Comparison of ENCODE assay signal across 8 cellular contexts in genomic region chr7:5424689-5425506, GRCh38. TPM values are rescaled to one million over a fixed set of nuclear protein-coding genes. Genes with fewer than 3 reads are reported as not detected.
DNase-seq lines count a peak whose midpoint lies in the region; ATAC-seq, FAIRE-seq and TF ChIP-seq lines count a peak whose summit lies in the region.

No MANE protein-coding gene starts in this region.

- H3K27ac ChIP-seq in MM.1S (ENCODE audit: low read length) (peak overlapping the region; percentile 71; the same call in 1 of the 2 replicates), pancreas (peak overlapping the region; percentile 89 to 100 (median 98))

- H3K9me3 Mint-ChIP-seq in activated T-helper 17 cell treated with anti-CD3 and anti-CD28 coated beads, Interleukin-2, amount 50 U/mL, for 72 hours = no peaks in the 10 kb centered on the region

- TF ChIP-seq POLR2A in GM12891 (IDR thresholded peaks at IDR 0.05; ENCODE audit: low read depth, low read length) = no peak

- H3K4me2 ChIP-seq in MM.1S (ENCODE audit: low read depth, low read length) = peak overlapping the region; percentile 98

- peaks cover 11% of the 10 kb centered on the region for H3K36me3 Mint-ChIP-seq in activated T-helper 17 cell treated with anti-CD3 and anti-CD28 coated beads, Interleukin-2, amount 50 U/mL, for 72 hours (ENCODE audit: low read depth)

- intact Hi-C loops in Right ventricle myocardium superior (cut with DNase I) (no loop called here), pancreas (cut with DNase I) (no loop called here)

- ATAC-seq in activated T-helper 17 cell treated with anti-CD3 and anti-CD28 coated beads, Interleukin-2, amount 50 U/mL, for 72 hours (replicated peaks) = no peak
- ATAC-seq in Right ventricle myocardium superior (ENCODE audit: poor library complexity) (peak; percentile 7), pancreas (no peak)

- no peaks in the 10 kb centered on the region for H3K9me2 ChIP-seq in MM.1S (replicated peaks; ENCODE audit: insufficient read depth, low read length)

- H3K27ac Mint-ChIP-seq in activated T-helper 17 cell treated with anti-CD3 and anti-CD28 coated beads, Interleukin-2, amount 50 U/mL, for 72 hours = peak overlapping the region; percentile 48

- peaks cover 65% of the 10 kb centered on the region for H3K27me3 ChIP-seq in MM.1S (replicated peaks; ENCODE audit: insufficient read depth, low read length)
- H3K27me3 ChIP-seq in pancreas = no peaks in the 10 kb centered on the region

- peaks cover 6% of the 10 kb centered on the region for H3K4me1 Mint-ChIP-seq in activated T-helper 17 cell treated with anti-CD3 and anti-CD28 coated beads, Interleukin-2, amount 50 U/mL, for 72 hours

- H3K27me3 Mint-ChIP-seq in activated T-helper 17 cell treated with anti-CD3 and anti-CD28 coated beads, Interleukin-2, amount 50 U/mL, for 72 hours = peaks cover 37% of the 10 kb centered on the region

- H3K36me3 ChIP-seq in MM.1S (replicated peaks; ENCODE audit: insufficient read depth, low read length) = no peaks in the 10 kb centered on the region
- no peaks in the 10 kb centered on the region for H3K36me3 ChIP-seq in pancreas

- peaks cover 18% of the 10 kb centered on the region; the same call in 1 of the 2 replicates for H3F3A ChIP-seq in MM.1S (ENCODE audit: insufficient read depth, low read length)

- H3K79me2 ChIP-seq in MM.1S (ENCODE audit: low read length) = peaks cover 28% of the 10 kb centered on the region

- H3K4me3 ChIP-seq in MM.1S (ENCODE audit: low read length) (peak overlapping the region; percentile 78), pancreas (peak overlapping the region; percentile 69 to 94 (median 92))

- DNase-seq in DMS79 treated with DMSO at 0.1 percent for 48 hours (lab: John Stamatoyannopoulos, UW) (peak; percentile 64), DMS79 (lab: John Stamatoyannopoulos, UW) (no peak), MM.1S (peak; percentile 61), Right ventricle myocardium superior (peak; percentile 83), pancreas (peak; percentile 41 to 70 (median 52)), cerebellar nuclear complex (lab: John Stamatoyannopoulos, UW) (no peak), GM12891 (ENCODE audit: insufficient read length, low spot score) (no peak)

- H3K4me3 Mint-ChIP-seq in activated T-helper 17 cell treated with anti-CD3 and anti-CD28 coated beads, Interleukin-2, amount 50 U/mL, for 72 hours = peak overlapping the region; percentile 70

- TF ChIP-seq CTCF in MM.1S (IDR thresholded peaks at IDR 0.05; ENCODE audit: low read length) = no peak
- TF ChIP-seq CTCF in pancreas (IDR thresholded peaks at IDR 0.05) = no peak

- peak overlapping the region; percentile 78 for H3K9ac ChIP-seq in MM.1S (ENCODE audit: low read length)

- no peaks in the 10 kb centered on the region for H4K20me1 ChIP-seq in MM.1S (ENCODE audit: insufficient read depth, low read length)

- H3K4me1 ChIP-seq in MM.1S (ENCODE audit: low read length) = no peaks in the 10 kb centered on the region
- peaks cover 0 to 3% (median 3%) of the 10 kb centered on the region in 3 donors for H3K4me1 ChIP-seq in pancreas

- H3K9me3 ChIP-seq in MM.1S (replicated peaks; ENCODE audit: insufficient read depth, low read length) (no peaks in the 10 kb centered on the region), pancreas (no peaks in the 10 kb centered on the region)

- FAIRE-seq in pancreas (lab: Jason Lieb, UNC) (no peak), GM12891 (lab: Jason Lieb, UNC) (no peak)

- peak overlapping the region; percentile 80 for H2AFZ ChIP-seq in MM.1S (ENCODE audit: low read length)

- WGBS in pancreas, 2 donors = 1% methylated on average over 54 to 55 of the region's 55 CpGs

TF ChIP-seq in GM12891, 5 proteins besides CTCF, POLR2A, EP300 and RAD21:
- no peak for TF ChIP-seq POLR2AphosphoS5 (IDR thresholded peaks at IDR 0.05; ENCODE audit: low read depth, low read length)
- TF ChIP-seq TAF1 (IDR thresholded peaks at IDR 0.05; ENCODE audit: low read depth, low read length) = no peak
- no peak for TF ChIP-seq POU2F2 (IDR thresholded peaks at IDR 0.05; ENCODE audit: low read depth, low read length)
- no peak for TF ChIP-seq PAX5 (IDR thresholded peaks at IDR 0.05; ENCODE audit: insufficient read depth, low read length, severe bottlenecking)
- no peak for TF ChIP-seq SPI1 (IDR thresholded peaks at IDR 0.05; ENCODE audit: low read depth, low read length)

RNA-seq across cellular contexts. Expression of gene TNRC18, which starts 1.3 kb away (rescaled TPM):
- total RNA-seq in activated T-helper 17 cell treated with anti-CD3 and anti-CD28 coated beads, Interleukin-2, amount 50 U/mL, for 72 hours = 10 to 100 TPM; 46.3 to 49.2 TPM
- total RNA-seq in Right ventricle myocardium superior (29.5 TPM), pancreas (10 to 100 TPM; 32.3 to 47.0 (median 36.9) TPM)
- 10 to 100 TPM; 30.1 to 80.6 TPM for polyA plus RNA-seq in pancreas
- polyA plus RNA-seq in GM12891 (2012; ENCODE audit: low read depth, missing spikeins) = 14.7 TPM

Comparison
In these comparisons a context has a peak if more than half of its experiments do, and no peak if none do; other contexts are left out.
1. DNase-seq: peak in DMS79 treated with DMSO at 0.1 percent for 48 hours (single experiment), MM.1S (single experiment), Right ventricle myocardium superior (single experiment) and pancreas (6 of 6); none in DMS79 (single experiment), cerebellar nuclear complex (0 of 2) and GM12891 (single experiment).